17 cellular contexts compared by ENCODE assay signal in genomic region chrX:45230410-45230809, GRCh38.
"Had no signal": no experiment of that assay in that cellular context is flagged by ENCODE, and none has a peak within 500 bp of the region (broad histone marks: within the 10 kb centered on the region; RNA-seq: fewer than 3 reads in every experiment).

No MANE protein-coding gene starts in this region.

- H3K27ac Mint-ChIP-seq: activated CD4-positive, alpha-beta T cell treated with anti-CD3 and anti-CD28 coated beads, Interleukin-2, amount 10 ng/mL, durations not matched to agents 7 days and 5 days; activated naive CD4-positive, alpha-beta T cell treated with anti-CD3 and anti-CD28 coated beads, Interleukin-2, amount 50 U/mL, for 72 hours; activated T-cell treated with anti-CD3 and anti-CD28 coated beads, Interleukin-2, amount 50 U/mL, for 72 hours; natural killer cell had no signal

- H3K9me3 Mint-ChIP-seq: natural killer cell had no signal

- H3K36me3 Mint-ChIP-seq: natural killer cell had no signal

- H3K27me3 Mint-ChIP-seq: activated CD4-positive, alpha-beta T cell treated with anti-CD3 and anti-CD28 coated beads, Interleukin-2, amount 10 ng/mL, durations not matched to agents 7 days and 5 days had no signal

- H3K9me3 ChIP-seq: body of pancreas, gastroesophageal sphincter, mucosa of descending colon, neutrophil, thyroid gland, vagina had no signal

- H3K4me3 ChIP-seq: body of pancreas, gastroesophageal sphincter, mucosa of descending colon, thyroid gland, vagina had no signal

- H3K4me1 ChIP-seq: body of pancreas, gastroesophageal sphincter, parathyroid adenoma, thyroid gland, vagina had no signal

- H3K4me3 Mint-ChIP-seq: activated CD4-positive, alpha-beta T cell treated with anti-CD3 and anti-CD28 coated beads, Interleukin-2, amount 10 ng/mL, durations not matched to agents 7 days and 5 days; activated T-cell treated with anti-CD3 and anti-CD28 coated beads, Interleukin-2, amount 50 U/mL, for 72 hours; natural killer cell had no signal

- H3K9ac ChIP-seq: parathyroid adenoma had no signal

- H3K27me3 ChIP-seq: body of pancreas, gastroesophageal sphincter, neutrophil, thyroid gland, vagina had no signal

- DNase-seq: activated CD4-positive, alpha-beta T cell treated with anti-CD3 and anti-CD28 coated beads, Interleukin-2, amount 10 ng/mL, durations not matched to agents 7 days and 5 days; activated CD8-positive, alpha-beta memory T cell treated with anti-CD3 and anti-CD28 coated beads, Interleukin-2, amount 50 U/mL, for 48 hours; activated gamma-delta T cell; activated T-cell treated with anti-CD3 and anti-CD28 coated beads, Interleukin-2, amount 50 U/mL, for 72 hours; body of pancreas; caudate nucleus; islet precursor cell; mucosa of descending colon; natural killer cell; stimulated activated CD4-positive, alpha-beta T cell treated with anti-CD3 and anti-CD28 coated beads, Interleukin-2, amount 100 ng/mL, for 24 hours; thyroid gland had no signal

- ATAC-seq: activated naive CD4-positive, alpha-beta T cell treated with anti-CD3 and anti-CD28 coated beads, Interleukin-2, amount 50 U/mL, for 72 hours; activated T-cell treated with anti-CD3 and anti-CD28 coated beads, Interleukin-2, amount 50 U/mL, for 72 hours; body of pancreas; gastroesophageal sphincter; left lobe of liver; mucosa of descending colon; natural killer cell had no signal

- H2AFZ ChIP-seq: parathyroid adenoma had no signal

- H3K36me3 ChIP-seq: gastroesophageal sphincter, neutrophil, thyroid gland, vagina had no signal

- H3K27ac ChIP-seq: body of pancreas, gastroesophageal sphincter, neutrophil, parathyroid adenoma, thyroid gland, vagina had no signal
